In the genomic region with DNA sequence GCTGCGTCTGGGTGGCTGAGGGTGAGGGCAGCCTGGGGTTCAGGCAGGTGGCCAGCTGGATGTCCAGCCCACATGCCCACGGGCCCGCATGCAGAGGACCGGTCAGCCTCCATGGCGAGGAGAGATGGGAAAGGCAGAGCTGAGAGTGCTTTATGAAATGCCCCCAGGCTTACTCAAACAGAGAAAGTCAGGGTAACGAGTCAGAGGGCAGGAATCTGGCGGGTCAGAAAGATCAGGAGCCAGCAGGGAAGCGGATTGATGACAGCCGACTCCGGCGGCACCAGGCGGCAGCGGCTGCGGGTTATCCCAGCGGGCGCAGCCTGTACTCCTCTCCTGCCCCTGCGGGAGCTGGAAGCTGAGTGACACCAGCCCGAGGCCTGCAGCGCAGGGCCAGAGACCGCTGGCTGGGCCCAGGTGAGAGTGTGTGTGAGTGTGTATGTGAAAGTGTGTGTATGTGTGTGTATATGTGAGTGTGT, we compare ENCODE assay signal across 13 cellular contexts. TPM values are rescaled to one million over a fixed set of nuclear protein-coding genes. Genes with fewer than 3 reads are reported as not detected.
DNase-seq lines count a peak whose midpoint lies in the region; ATAC-seq and TF ChIP-seq lines count a peak whose summit lies in the region.
"Had no signal": no experiment of that assay in that cellular context is flagged by ENCODE, and none has a peak within 500 bp of the region (broad histone marks: within the 10 kb centered on the region; RNA-seq: fewer than 3 reads in every experiment).

No MANE protein-coding gene starts in this region.

- TF ChIP-seq CTCF in osteocyte (IDR thresholded peaks at IDR 0.05) = no peak

- no peaks in the 10 kb centered on the region for H3K27me3 Mint-ChIP-seq in osteocyte (ENCODE audit: unreplicated experiment)
- H3K27me3 Mint-ChIP-seq: type B pancreatic cell had no signal

- no peak overlapping the region for H3K27ac Mint-ChIP-seq in osteocyte (ENCODE audit: unreplicated experiment)
- H3K27ac Mint-ChIP-seq: activated T-cell treated with anti-CD3 and anti-CD28 coated beads, Interleukin-2, amount 50 U/mL, for 72 hours; type B pancreatic cell had no signal

- DNase-seq in Daoy (ENCODE audit: low read depth) (peak; percentile 79), M059J (ENCODE audit: low read depth) (peak; percentile 99), cerebellum (ENCODE audit: low spot score) (peak; percentile 21), myocyte (ENCODE audit: low read depth) (peak; percentile 95), osteocyte (ENCODE audit: extremely low spot score, unreplicated experiment) (no peak), GDM1 (lab: John Stamatoyannopoulos, UW) (no peak)
- DNase-seq: activated T-cell treated with anti-CD3 and anti-CD28 coated beads, Interleukin-2, amount 50 U/mL, for 72 hours; NCI-H2081 treated with DMSO at 0.1 percent for 48 hours; stimulated activated CD4-positive, alpha-beta T cell treated with anti-CD3 and anti-CD28 coated beads, Interleukin-4, amount 100 ng/mL, for 1 hour had no signal

- no peaks in the 10 kb centered on the region for H3K9me3 Mint-ChIP-seq in osteocyte (ENCODE audit: unreplicated experiment)
- H3K9me3 Mint-ChIP-seq: activated T-cell treated with anti-CD3 and anti-CD28 coated beads, Interleukin-2, amount 50 U/mL, for 72 hours had no signal

- H3K4me1 Mint-ChIP-seq in osteocyte (ENCODE audit: unreplicated experiment) = peaks cover 35% of the 10 kb centered on the region

- no peak overlapping the region for H3K4me3 Mint-ChIP-seq in osteocyte (ENCODE audit: unreplicated experiment)
- H3K4me3 Mint-ChIP-seq: activated T-cell treated with anti-CD3 and anti-CD28 coated beads, Interleukin-2, amount 50 U/mL, for 72 hours; type B pancreatic cell had no signal

- no peak for ATAC-seq in HG03097 (IDR thresholded peaks at IDR 0.05; ENCODE audit: low FRiP score, unreplicated experiment)
- ATAC-seq in HG03139 (IDR thresholded peaks at IDR 0.05; ENCODE audit: unreplicated experiment) = no peak
- ATAC-seq: activated T-cell treated with anti-CD3 and anti-CD28 coated beads, Interleukin-2, amount 50 U/mL, for 72 hours had no signal

- no peaks in the 10 kb centered on the region for H3K36me3 Mint-ChIP-seq in osteocyte (ENCODE audit: unreplicated experiment)
- H3K36me3 Mint-ChIP-seq: type B pancreatic cell had no signal

RNA-seq across cellular contexts. Expression of gene SLC13A4, which starts 13.4 kb away (rescaled TPM):
- not detected in 2 replicates for total RNA-seq in Daoy (2014; rRNA removed; shearing (Covaris generic))
- 0.52 TPM in 1 of 2 replicates, not detected in the other for total RNA-seq in M059J (2014; rRNA removed; shearing (Covaris generic))
- total RNA-seq in cerebellum = 2.4 TPM
- 0.03 TPM in 1 of 2 replicates, not detected in the other for total RNA-seq in myocyte
- polyA plus RNA-seq in myocyte (2012) = 2.0 TPM
- total RNA-seq in osteocyte = 0.81 and 0.84 TPM in 2 replicates
- total RNA-seq: activated T-cell treated with anti-CD3 and anti-CD28 coated beads, Interleukin-2, amount 50 U/mL, for 72 hours; epithelial cell of proximal tubule had no signal

RNA-seq across cellular contexts. Expression of gene FAM180A, which starts 34.0 kb away (rescaled TPM):
- total RNA-seq in Daoy (2014; rRNA removed; shearing (Covaris generic)) = not detected in 2 replicates
- total RNA-seq in M059J (2014; rRNA removed; shearing (Covaris generic)) = 1.9 and 3.4 TPM in 2 replicates
- total RNA-seq in cerebellum (not detected), myocyte (2.6 and 3.1 TPM in 2 replicates), osteocyte (0.24 and 0.34 TPM in 2 replicates)
- 5.7 TPM for polyA plus RNA-seq in myocyte (2012)
- total RNA-seq: activated T-cell treated with anti-CD3 and anti-CD28 coated beads, Interleukin-2, amount 50 U/mL, for 72 hours; epithelial cell of proximal tubule had no signal

RNA-seq across cellular contexts. Expression of gene STMP1, which starts 52.3 kb away (rescaled TPM):
- 9.1 and 11.4 TPM in 2 replicates for total RNA-seq in Daoy (2014; rRNA removed; shearing (Covaris generic))
- 29.5 and 34.0 TPM in 2 replicates for total RNA-seq in M059J (2014; rRNA removed; shearing (Covaris generic))
- total RNA-seq in cerebellum (36.2 TPM), myocyte (20.7 and 23.2 TPM in 2 replicates), osteocyte (45.2 and 45.4 TPM in 2 replicates)
- 92.7 TPM for polyA plus RNA-seq in myocyte (2012)

Comparison
In these comparisons a context has a peak if more than half of its experiments do, and no peak if none do; other contexts are left out.
1. DNase-seq: peak in Daoy (single experiment), M059J (single experiment), cerebellum (single experiment) and myocyte (single experiment); none in osteocyte (single experiment) and GDM1 (single experiment).